ENCODE assay signal across 8 cellular contexts in the genomic region with DNA sequence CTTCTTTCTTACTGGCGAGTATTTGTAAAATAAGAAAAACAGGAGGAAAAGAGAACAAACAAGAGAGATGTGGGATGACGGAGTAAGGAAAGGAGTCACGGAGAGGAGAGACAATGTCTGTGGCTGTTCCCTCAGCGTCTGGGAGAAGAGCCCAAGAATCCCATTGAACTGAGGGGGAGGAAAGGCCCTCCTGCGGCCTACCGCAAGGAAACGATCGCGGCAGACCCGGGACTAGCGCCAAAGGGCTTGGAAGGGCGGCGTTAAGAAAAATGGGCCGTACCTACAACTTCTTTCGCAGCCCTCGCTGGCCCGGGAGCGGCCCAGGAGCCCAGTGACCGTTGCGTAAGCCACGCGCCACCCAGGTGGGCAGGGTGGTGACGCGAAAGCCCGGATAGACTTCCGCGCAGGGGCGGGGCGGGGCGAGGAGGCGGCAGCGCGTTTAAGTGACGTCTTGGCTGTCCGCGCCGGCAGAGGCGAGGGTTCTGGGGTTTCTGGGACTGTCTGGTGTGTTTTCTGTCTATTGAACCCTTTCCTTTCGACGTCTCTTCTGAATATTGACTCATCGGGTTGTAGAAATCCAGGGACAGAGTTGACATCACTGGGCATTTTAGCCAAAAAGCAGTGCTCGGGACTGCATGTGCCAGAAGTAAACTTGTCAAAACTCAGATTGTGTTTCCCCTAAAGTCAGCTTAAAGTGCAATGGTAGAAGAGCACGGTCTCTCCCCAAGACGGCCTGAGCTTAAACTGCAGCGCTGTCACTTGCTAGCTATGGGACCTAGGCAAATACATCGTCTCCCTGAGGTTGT. TPM values are rescaled to one million over a fixed set of nuclear protein-coding genes. Genes with fewer than 3 reads are reported as not detected.
DNase-seq lines count a peak whose midpoint lies in the region; ATAC-seq and TF ChIP-seq lines count a peak whose summit lies in the region.

A gene with protein sequence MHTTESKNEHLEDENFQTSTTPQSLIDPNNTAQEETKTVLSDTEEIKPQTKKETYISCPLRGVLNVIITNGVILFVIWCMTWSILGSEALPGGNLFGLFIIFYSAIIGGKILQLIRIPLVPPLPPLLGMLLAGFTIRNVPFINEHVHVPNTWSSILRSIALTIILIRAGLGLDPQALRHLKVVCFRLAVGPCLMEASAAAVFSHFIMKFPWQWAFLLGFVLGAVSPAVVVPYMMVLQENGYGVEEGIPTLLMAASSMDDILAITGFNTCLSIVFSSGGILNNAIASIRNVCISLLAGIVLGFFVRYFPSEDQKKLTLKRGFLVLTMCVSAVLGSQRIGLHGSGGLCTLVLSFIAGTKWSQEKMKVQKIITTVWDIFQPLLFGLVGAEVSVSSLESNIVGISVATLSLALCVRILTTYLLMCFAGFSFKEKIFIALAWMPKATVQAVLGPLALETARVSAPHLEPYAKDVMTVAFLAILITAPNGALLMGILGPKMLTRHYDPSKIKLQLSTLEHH (minus strand): TSS at position 387 of the 806 bp plus-strand sequence. CDS start 27,994 bp downstream, outside the sequence.

- CTCF ChIA-PET in GM10248 (lab: Yijun Ruan, JAX): interaction anchor here (1.2 to 3.1 kb wide), 8 partner anchors 8 to 80 kb away, joined by 3 to 15 read pairs (median 4); partner anchors contain the start of gene BDH2

- peaks cover 0 to 7% of the 10 kb centered on the region in 2 donors for H3K4me1 ChIP-seq in adrenal gland (replicated peaks in 1 of 2)
- H3K4me1 ChIP-seq in heart left ventricle: peaks cover 0 to 18% (median 5%) of the 10 kb centered on the region in 12 donors
- no peaks in the 10 kb centered on the region for H3K4me1 ChIP-seq in urinary bladder (ENCODE audit: insufficient read depth)

- peak within 1 kb of the TSS; percentile 37 to 96 (median 90) for H3K27ac ChIP-seq in adrenal gland
- peak within 1 kb of the TSS; percentile 65 to 92 (median 88) for H3K27ac ChIP-seq in heart left ventricle
- H3K27ac ChIP-seq in urinary bladder (ENCODE audit: low read depth): peak within 1 kb of the TSS; percentile 89

- no peaks in the 10 kb centered on the region for H3K9me3 ChIP-seq in adrenal gland (replicated peaks in 1 of 3)
- H3K9me3 ChIP-seq in heart left ventricle: no peaks in the 10 kb centered on the region

- no peaks in the 10 kb centered on the region for H3K27me3 Mint-ChIP-seq in progenitor cell of endocrine pancreas

- H3K36me3 ChIP-seq in adrenal gland (replicated peaks in 1 of 2) (no peaks in the 10 kb centered on the region), heart left ventricle (no peaks in the 10 kb centered on the region), urinary bladder (ENCODE audit: insufficient read depth) (no peaks in the 10 kb centered on the region)

- peak; percentile 99 to 100 (median 100) for ATAC-seq in heart left ventricle

- H3K4me3 ChIP-seq in HFF-Myc (replicated peaks; ENCODE audit: low read depth, low read length) (peak within 1 kb of the TSS; percentile 42), adrenal gland (peak within 1 kb of the TSS in 3 of 4 donors; percentile 1 to 52 (median 35)), heart left ventricle (peak within 1 kb of the TSS; percentile 30 to 67 (median 59)), urinary bladder (ENCODE audit: low read depth, low read length) (peak within 1 kb of the TSS; percentile 40)

- peak within 1 kb of the TSS; percentile 85 for H3K4me3 Mint-ChIP-seq in progenitor cell of endocrine pancreas (ENCODE audit: low read depth)

- H3K4me1 Mint-ChIP-seq in progenitor cell of endocrine pancreas (ENCODE audit: low read depth): peaks cover 11% of the 10 kb centered on the region

- TF ChIP-seq CTCF in GM10248 (IDR thresholded peaks at IDR 0.05; ENCODE audit: control extremely low read depth, extremely low read depth, low read depth, missing control alignments): no peak
- no peak for TF ChIP-seq CTCF in HFF-Myc (IDR thresholded peaks at IDR 0.05; ENCODE audit: low read depth, low read length, missing control alignments)
- TF ChIP-seq CTCF in adrenal gland (IDR thresholded peaks at IDR 0.05): no peak
- TF ChIP-seq CTCF in heart left ventricle (IDR thresholded peaks at IDR 0.05): no peak
- no peak for TF ChIP-seq CTCF in progenitor cell of endocrine pancreas (IDR thresholded peaks at IDR 0.05; ENCODE audit: unreplicated experiment)

- intact Hi-C loops in adrenal gland (cut with DNase I) (no loop called here), heart left ventricle (cut with DNase I) (loop anchor here in 8 of 10 donors (1.0 to 10.0 kb wide), 12 partner anchors 75 to 675 kb away; partner anchors contain the start of genes UBE2D3 (in 4 of the 8), BDH2 (in 3 of the 8), MANBA (in 1 of the 8) and NFKB1 (in 1 of the 8))

- H3K27me3 ChIP-seq in adrenal gland (no peaks in the 10 kb centered on the region), heart left ventricle (no peaks in the 10 kb centered on the region)

- H3K9me3 Mint-ChIP-seq in progenitor cell of endocrine pancreas (ENCODE audit: low read depth): no peaks in the 10 kb centered on the region

- peak within 1 kb of the TSS; percentile 99 for H3K27ac Mint-ChIP-seq in progenitor cell of endocrine pancreas

- H3K36me3 Mint-ChIP-seq in progenitor cell of endocrine pancreas (ENCODE audit: insufficient read depth): no peaks in the 10 kb centered on the region

- TF ChIP-seq POLR2A in adrenal gland (IDR thresholded peaks at IDR 0.05): peak; percentile 84 to 89
- peak in 1 of 2 donors; percentile 69 for TF ChIP-seq POLR2A in heart left ventricle (IDR thresholded peaks at IDR 0.05)

- 0 to 1% (median 1%) methylated on average over 24 to 46 of the region's 46 CpGs for WGBS in adrenal gland, 4 donors
- WGBS in heart left ventricle, 4 donors: 3 to 4% (median 3%) methylated on average over 46 of the region's 46 CpGs
- WGBS in urinary bladder: 2% methylated on average over 46 of the region's 46 CpGs

- POLR2A ChIA-PET in GM10248 (lab: Yijun Ruan, JAX): interaction anchor here (0.5 kb wide), 1 partner anchor 260 kb away, joined by 8 read pairs; no protein-coding TSS in a partner anchor

- DNase-seq in GM10248 (ENCODE audit: extremely low spot score): peak; percentile 91
- DNase-seq in HFF-Myc (ENCODE audit: extremely low read depth, low read depth): peak; percentile 84
- peak; percentile 80 for DNase-seq in MV-4-11 (lab: John Stamatoyannopoulos, UW)
- peak; percentile 90 for DNase-seq in T follicular helper cell (ENCODE audit: low read depth)
- DNase-seq in adrenal gland: peak; percentile 97 to 99 (median 98)
- DNase-seq in heart left ventricle: peak; percentile 95 to 97 (median 96)
- DNase-seq in progenitor cell of endocrine pancreas (ENCODE audit: low spot score, unreplicated experiment): peak; percentile 86

RNA-seq across cellular contexts. Expression of the gene that starts here (rescaled TPM):
- total RNA-seq in adrenal gland: 1 to 10 TPM in 6 of 8 donors, under 1 TPM in 1, not detected in 1; 0.54 to 3.0 (median 1.5) TPM
- 1 to 10 TPM in 2 of 3 donors, under 1 TPM in 1; 0.32 to 2.1 (median 1.0) TPM for polyA plus RNA-seq in adrenal gland
- 1 to 10 TPM in 2 of 9 donors, under 1 TPM in 4, not detected in 3; 0.28 to 1.8 (median 0.61) TPM for total RNA-seq in heart left ventricle
- under 1 TPM; 0.07 to 0.15 TPM for polyA plus RNA-seq in heart left ventricle
- total RNA-seq in progenitor cell of endocrine pancreas: 0.75 and 0.79 TPM in 2 replicates
- 5.2 TPM for total RNA-seq in urinary bladder
- 0.61 TPM for polyA plus RNA-seq in urinary bladder

Comparison
In these comparisons a context has a peak if more than half of its experiments do, and no peak if none do; other contexts are left out.
1. Peak in every context shown above with its lines: DNase-seq, ATAC-seq, H3K4me3 ChIP-seq and H3K27ac ChIP-seq.
2. Peak in DNase-seq in progenitor cell of endocrine pancreas; RNA of the gene not detected or under 1 TPM.
3. intact Hi-C loops: an anchor here in heart left ventricle (1.0 to 10.0 kb wide); none called in adrenal gland.